10 cellular contexts compared by ENCODE assay signal in the genomic region with DNA sequence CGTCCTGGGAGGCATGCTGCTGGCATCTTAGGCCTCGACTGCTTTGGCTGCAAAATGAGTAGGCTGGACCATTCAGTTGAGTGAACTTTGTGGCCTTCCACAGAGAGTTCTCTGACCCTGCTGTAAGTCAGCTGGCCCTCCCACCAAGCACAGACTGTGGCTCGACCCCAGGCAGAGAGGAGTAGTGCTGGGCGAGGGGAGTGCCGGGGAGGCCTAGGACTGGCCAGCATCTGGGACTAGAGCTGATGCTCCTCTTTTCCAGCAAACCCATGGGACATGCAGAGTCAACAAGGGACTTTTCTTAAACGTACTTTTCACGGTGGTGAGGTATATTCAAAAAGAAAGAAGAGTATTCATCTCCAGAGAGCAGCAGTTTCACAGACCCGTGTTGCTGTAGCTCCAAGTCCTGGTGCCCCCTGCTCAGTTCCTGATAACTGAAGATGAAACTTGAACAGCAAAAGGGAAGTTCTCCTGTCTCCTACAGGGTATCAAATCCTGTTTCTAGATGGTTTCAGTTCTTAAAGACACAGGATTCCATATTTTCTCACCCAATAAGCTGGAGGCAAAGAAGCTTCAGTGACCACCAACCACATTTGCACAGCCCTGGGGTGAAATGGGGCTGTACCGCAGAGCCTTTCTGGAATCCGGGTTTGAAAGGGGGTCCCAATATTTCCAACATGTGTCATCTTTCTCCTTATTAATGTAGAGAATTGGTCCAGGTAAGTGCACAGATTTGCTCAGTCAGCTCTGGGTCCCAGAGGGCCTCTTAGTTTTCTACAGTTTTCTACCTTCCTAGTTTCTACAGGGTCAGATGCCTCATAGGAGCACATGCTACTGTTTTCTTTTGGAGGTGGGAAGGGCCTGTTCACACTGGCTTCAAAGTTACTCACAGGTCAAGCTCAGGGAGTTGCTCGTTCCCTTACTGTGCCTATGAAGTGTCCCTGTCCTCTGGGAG. TPM values are rescaled to one million over a fixed set of nuclear protein-coding genes. Genes with fewer than 3 reads are reported as not detected.
A peak's percentile ranks its signal among the peaks of the same experiment; 100 is the strongest.
DNase-seq lines count a peak whose midpoint lies in the region; ATAC-seq, FAIRE-seq and TF ChIP-seq lines count a peak whose summit lies in the region.
"Had no signal": no experiment of that assay in that cellular context is flagged by ENCODE, and none has a peak within 500 bp of the region (broad histone marks: within the 10 kb centered on the region; RNA-seq: fewer than 3 reads in every experiment).

No MANE protein-coding gene starts in this region.

- peak overlapping the region; percentile 84 for H3K27ac Mint-ChIP-seq in activated CD8-positive, alpha-beta memory T cell treated with anti-CD3 and anti-CD28 coated beads, Interleukin-2, amount 10 ng/mL, durations not matched to agents 7 days and 5 days

- CTCF ChIA-PET in activated CD8-positive, alpha-beta memory T cell treated with anti-CD3 and anti-CD28 coated beads, Interleukin-2, amount 10 ng/mL, durations not matched to agents 7 days and 5 days (lab: Charles Lee) = interaction anchor here (0.5 to 4.7 kb wide), 15 partner anchors 11 to 324 kb away, joined by 3 to 49 read pairs (median 4); partner anchors contain the start of gene BATF3

- H3K4me1 Mint-ChIP-seq in activated CD8-positive, alpha-beta memory T cell treated with anti-CD3 and anti-CD28 coated beads, Interleukin-2, amount 10 ng/mL, durations not matched to agents 7 days and 5 days = peaks cover 63% of the 10 kb centered on the region

- no peaks in the 10 kb centered on the region for H3K9me3 Mint-ChIP-seq in activated CD8-positive, alpha-beta memory T cell treated with anti-CD3 and anti-CD28 coated beads, Interleukin-2, amount 10 ng/mL, durations not matched to agents 7 days and 5 days (ENCODE audit: low read depth)

- no peaks in the 10 kb centered on the region for H3K9me3 ChIP-seq in effector memory CD4-positive, alpha-beta T cell (ENCODE audit: control insufficient read depth, low read length)
- H3K9me3 ChIP-seq: upper lobe of left lung had no signal

- H3K4me3 Mint-ChIP-seq in activated CD8-positive, alpha-beta memory T cell treated with anti-CD3 and anti-CD28 coated beads, Interleukin-2, amount 10 ng/mL, durations not matched to agents 7 days and 5 days = peak overlapping the region; percentile 43

- H3K4me3 ChIP-seq in effector memory CD4-positive, alpha-beta T cell (ENCODE audit: insufficient read depth, low read depth, low read length, poor library complexity, severe bottlenecking) = no peak overlapping the region
- H3K4me3 ChIP-seq: upper lobe of left lung had no signal

- peaks cover 2% of the 10 kb centered on the region for H3K36me3 Mint-ChIP-seq in activated CD8-positive, alpha-beta memory T cell treated with anti-CD3 and anti-CD28 coated beads, Interleukin-2, amount 10 ng/mL, durations not matched to agents 7 days and 5 days

- no peak for TF ChIP-seq POLR2A in GM12891 (IDR thresholded peaks at IDR 0.05; ENCODE audit: low read depth, low read length)
- TF ChIP-seq POLR2A in H54 (IDR thresholded peaks at IDR 0.05; ENCODE audit: low read depth, low read length) = no peak

- no peaks in the 10 kb centered on the region for H3K27me3 Mint-ChIP-seq in activated CD8-positive, alpha-beta memory T cell treated with anti-CD3 and anti-CD28 coated beads, Interleukin-2, amount 10 ng/mL, durations not matched to agents 7 days and 5 days

- ATAC-seq in GM19438 (IDR thresholded peaks at IDR 0.05; ENCODE audit: low read depth, unreplicated experiment) (peak; percentile 53), HG03097 (IDR thresholded peaks at IDR 0.05; ENCODE audit: low FRiP score, unreplicated experiment) (peak; percentile 55)
- peak; percentile 42 for ATAC-seq in activated CD8-positive, alpha-beta memory T cell treated with anti-CD3 and anti-CD28 coated beads, Interleukin-2, amount 10 ng/mL, durations not matched to agents 7 days and 5 days

- H3K27ac ChIP-seq in effector memory CD4-positive, alpha-beta T cell (ENCODE audit: insufficient read depth, low read length, poor library complexity, severe bottlenecking) = no peak overlapping the region
- H3K27ac ChIP-seq: upper lobe of left lung had no signal

- H3K4me1 ChIP-seq in effector memory CD4-positive, alpha-beta T cell (ENCODE audit: control insufficient read depth, insufficient read depth, low read length, poor library complexity, severe bottlenecking) = peaks cover 7% of the 10 kb centered on the region

- no peaks in the 10 kb centered on the region for H3K36me3 ChIP-seq in effector memory CD4-positive, alpha-beta T cell (ENCODE audit: control insufficient read depth, insufficient read depth, low read length)
- H3K36me3 ChIP-seq: upper lobe of left lung had no signal

- FAIRE-seq in GM12891 (lab: Jason Lieb, UNC) (no peak), H54 (lab: Jason Lieb, UNC) (no peak), RCC 7860 (lab: Jason Lieb, UNC) (no peak)

- DNase-seq in GM12891 (ENCODE audit: insufficient read length, low spot score) = peak; percentile 50
- DNase-seq in activated CD8-positive, alpha-beta memory T cell treated with anti-CD3 and anti-CD28 coated beads, Interleukin-2, amount 10 ng/mL, durations not matched to agents 7 days and 5 days = no peak
- no peak for DNase-seq in H54 (ENCODE audit: insufficient read length, low spot score)
- DNase-seq in effector memory CD4-positive, alpha-beta T cell = no peak
- DNase-seq in activated CD4-positive, CD25-positive, alpha-beta regulatory T cell treated with anti-CD3 and anti-CD28 coated beads, Interleukin-2, amount 50 U/mL, for 72 hours = no peak
- DNase-seq in RCC 7860 (ENCODE audit: low spot score) = no peak
- DNase-seq: NCI-H1048, upper lobe of left lung had no signal

- no peaks in the 10 kb centered on the region for H3K27me3 ChIP-seq in effector memory CD4-positive, alpha-beta T cell (replicated peaks; ENCODE audit: control insufficient read depth, insufficient read depth, low read length, poor library complexity, severe bottlenecking)
- H3K27me3 ChIP-seq: upper lobe of left lung had no signal

TF ChIP-seq in GM12891, 5 proteins besides CTCF, POLR2A, EP300 and RAD21:
- TF ChIP-seq SPI1 (IDR thresholded peaks at IDR 0.05; ENCODE audit: low read depth, low read length) (peak; percentile 94), PAX5 (IDR thresholded peaks at IDR 0.05; ENCODE audit: insufficient read depth, low read length, severe bottlenecking) (no peak), POLR2AphosphoS5 (IDR thresholded peaks at IDR 0.05; ENCODE audit: low read depth, low read length) (no peak), TAF1 (IDR thresholded peaks at IDR 0.05; ENCODE audit: low read depth, low read length) (no peak), POU2F2 (IDR thresholded peaks at IDR 0.05; ENCODE audit: low read depth, low read length) (peak; percentile 65)

RNA-seq across cellular contexts. Expression of gene BATF3, which starts 20.9 kb away (rescaled TPM):
- polyA plus RNA-seq in GM12891 (2012; ENCODE audit: low read depth, missing spikeins) = 20.3 TPM
- total RNA-seq in activated CD8-positive, alpha-beta memory T cell treated with anti-CD3 and anti-CD28 coated beads, Interleukin-2, amount 10 ng/mL, durations not matched to agents 7 days and 5 days = 100 to 1,000 TPM; 109 to 130 TPM
